ENCODE assay signal across 18 cellular contexts in the genomic region with DNA sequence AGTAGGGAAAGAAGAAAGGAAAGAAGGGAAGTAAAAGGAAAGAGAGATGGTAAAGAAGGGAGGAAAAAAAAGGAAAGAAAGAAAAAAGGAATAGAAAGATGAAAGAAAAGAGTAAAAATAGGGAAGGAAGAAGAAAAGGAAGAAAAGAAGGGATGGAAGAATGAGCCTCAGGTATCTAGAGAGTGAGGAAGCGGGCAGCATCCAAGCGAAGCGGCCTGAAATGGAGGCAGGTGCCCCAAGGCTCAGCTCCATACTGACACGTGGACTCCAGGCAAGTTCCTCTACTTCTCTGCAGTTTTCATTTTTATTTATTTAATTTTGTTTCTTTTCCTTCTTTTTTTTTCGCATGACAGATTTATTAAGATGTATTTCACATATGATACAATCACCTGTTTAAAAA.
"Had no signal": no experiment of that assay in that cellular context is flagged by ENCODE, and none has a peak within 500 bp of the region (broad histone marks: within the 10 kb centered on the region; RNA-seq: fewer than 3 reads in every experiment).

No MANE protein-coding gene starts in this region.

- H3K27me3 ChIP-seq: body of pancreas, dorsolateral prefrontal cortex, foreskin keratinocyte, spleen, thyroid gland had no signal

- H3K27me3 Mint-ChIP-seq: stimulated activated naive B cell treated with anti-CD40 and anti-IgM and Interleukin-4, amounts not matched to agents 10 μg/mL and 1 μg/mL and 100 μg/mL, for 72 hours had no signal

- H3K27ac ChIP-seq: body of pancreas, dorsolateral prefrontal cortex, epithelial cell of prostate, foreskin keratinocyte, lower lobe of right lung, thyroid gland had no signal

- H3K9me3 Mint-ChIP-seq: endodermal cell had no signal

- H3K4me3 Mint-ChIP-seq: endodermal cell; stimulated activated naive B cell treated with anti-CD40 and anti-IgM and Interleukin-4, amounts not matched to agents 10 μg/mL and 1 μg/mL and 100 μg/mL, for 72 hours had no signal

- DNase-seq: activated CD4-positive, alpha-beta T cell treated with anti-CD3 and anti-CD28 coated beads for 4 hours; activated CD8-positive, alpha-beta memory T cell treated with anti-CD3 and anti-CD28 coated beads for 24 hours; activated naive CD4-positive, alpha-beta T cell treated with anti-CD3 and anti-CD28 coated beads, Interleukin-2, amount 50 U/mL, for 16 hours; body of pancreas; dorsolateral prefrontal cortex; endodermal cell; foreskin keratinocyte; hippocampal formation; islet precursor cell; left colon; lower lobe of right lung; occipital lobe; posterior cingulate gyrus; spleen; stimulated activated CD4-positive, alpha-beta T cell treated with anti-CD3 and anti-CD28 coated beads, Interleukin-4, amount 100 ng/mL, for 4 hours; stimulated activated naive B cell treated with anti-CD40 and anti-IgM and Interleukin-4, amounts not matched to agents 10 μg/mL and 1 μg/mL and 100 μg/mL, for 72 hours; thyroid gland had no signal

- H3K4me1 ChIP-seq: body of pancreas, foreskin keratinocyte, lower lobe of right lung, thyroid gland had no signal

- H3K9me3 ChIP-seq: body of pancreas, lower lobe of right lung, spleen, thyroid gland had no signal

- H3K4me3 ChIP-seq: body of pancreas, dorsolateral prefrontal cortex, lower lobe of right lung, spleen, thyroid gland had no signal

- H3K27ac Mint-ChIP-seq: endodermal cell; stimulated activated naive B cell treated with anti-CD40 and anti-IgM and Interleukin-4, amounts not matched to agents 10 μg/mL and 1 μg/mL and 100 μg/mL, for 72 hours had no signal

- ATAC-seq: body of pancreas; foreskin keratinocyte; left colon; lower lobe of right lung; stimulated activated naive B cell treated with anti-CD40 and anti-IgM and Interleukin-4, amounts not matched to agents 10 μg/mL and 1 μg/mL and 100 μg/mL, for 72 hours had no signal
